ENCODE assay signal across 26 cellular contexts in genomic region chr5:133154274-133155088, GRCh38.
"Had no signal": no experiment of that assay in that cellular context is flagged by ENCODE, and none has a peak within 500 bp of the region (broad histone marks: within the 10 kb centered on the region; RNA-seq: fewer than 3 reads in every experiment).

No MANE protein-coding gene starts in this region.

- H3K27ac ChIP-seq: breast epithelium, coronary artery, epithelial cell of prostate, heart right ventricle, neural progenitor cell, prostate gland, testis, upper lobe of left lung had no signal

- H3K4me3 ChIP-seq: breast epithelium, coronary artery, heart right ventricle, neural progenitor cell, prostate gland, testis, upper lobe of left lung had no signal

- H3K4me1 ChIP-seq: breast epithelium, heart right ventricle, neural progenitor cell, prostate gland, testis, upper lobe of left lung had no signal

- DNase-seq: activated B cell treated with CpG ODN at 0.5 μM for 24 hours; activated CD4-positive, alpha-beta T cell treated with anti-CD3 and anti-CD28 coated beads for 36 hours; activated CD4-positive, alpha-beta T cell treated with anti-CD3 and anti-CD28 coated beads, Interleukin-2, amount 50 U/mL, for 4 hours; activated CD8-positive, alpha-beta memory T cell treated with anti-CD3 and anti-CD28 coated beads for 24 hours; activated CD8-positive, alpha-beta memory T cell treated with anti-CD3 and anti-CD28 coated beads, Interleukin-2, amount 50 U/mL, for 4 hours; activated naive CD4-positive, alpha-beta T cell; activated naive CD8-positive, alpha-beta T cell treated with anti-CD3 and anti-CD28 coated beads, Interleukin-2, amount 10 ng/mL, durations not matched to agents 7 days and 5 days; activated T-cell treated with anti-CD3 and anti-CD28 coated beads, Interleukin-2, amount 50 U/mL, for 24 hours; amniotic stem cell; cerebellar nuclear complex; endodermal cell; heart right ventricle; islet precursor cell; left cardiac atrium; mesendoderm; naive thymus-derived CD8-positive, alpha-beta T cell; stimulated activated CD4-positive, alpha-beta T cell treated with anti-CD3 and anti-CD28 coated beads, Interleukin-2, amount 100 ng/mL, for 48 hours; stimulated activated naive CD4-positive, alpha-beta T cell; T1000; testis; upper lobe of left lung had no signal

- H3K27me3 ChIP-seq: breast epithelium, heart right ventricle, neural progenitor cell, testis, upper lobe of left lung had no signal

- H3K9me3 ChIP-seq: breast epithelium, heart right ventricle, prostate gland, testis, upper lobe of left lung had no signal

- H3K36me3 ChIP-seq: breast epithelium, heart right ventricle, neural progenitor cell, prostate gland, upper lobe of left lung had no signal
